Comparison of ENCODE assay signal across 1 cellular context in the genomic region with DNA sequence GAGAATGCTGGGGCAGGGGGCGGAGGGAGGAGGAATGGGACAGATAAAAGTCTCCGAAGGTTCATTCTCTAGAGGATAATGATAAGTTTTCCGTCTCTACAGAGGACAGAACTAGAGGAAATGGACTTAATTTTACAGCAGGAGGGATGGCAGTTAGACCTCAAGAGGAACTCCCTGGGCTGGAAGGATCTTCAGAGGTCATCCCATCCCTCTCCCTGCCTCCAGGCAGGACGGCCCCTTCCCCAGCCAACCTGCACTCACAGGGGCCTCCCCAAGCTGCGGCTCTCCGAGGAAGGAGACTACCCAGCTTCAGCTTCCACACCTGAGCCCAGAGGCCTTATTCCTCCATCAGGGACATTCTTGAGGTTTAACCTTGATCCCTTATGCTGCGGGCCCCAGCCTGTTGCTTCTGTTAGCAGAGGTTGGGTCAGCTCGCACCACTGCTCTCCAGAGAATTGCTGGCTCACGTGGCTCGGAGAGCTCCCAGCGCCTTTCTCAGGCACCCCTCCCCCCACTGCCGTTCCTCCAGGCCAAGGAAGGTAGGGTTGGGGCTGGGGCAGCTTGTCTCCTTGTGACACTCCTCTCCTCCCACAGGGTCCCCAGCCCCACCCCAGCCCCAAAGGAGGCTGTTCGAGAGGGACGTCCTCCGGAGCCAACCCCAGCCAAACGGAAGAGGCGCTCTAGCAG.
TF ChIP-seq lines count a peak whose summit lies in the region.

No MANE protein-coding gene starts in this region.

TF ChIP-seq in H1, 55 proteins besides CTCF, POLR2A, EP300 and RAD21:
- no peak for TF ChIP-seq HDAC6 (IDR thresholded peaks at IDR 0.05; ENCODE audit: low read depth, low read length)
- peak; percentile 12; the same call in 1 of the 2 replicates for TF ChIP-seq POLR2AphosphoS5 (IDR thresholded peaks at IDR 0.05; ENCODE audit: low read depth, low read length)
